8 cellular contexts compared by ENCODE assay signal in genomic region chr6:44255848-44256247, GRCh38. TPM values are rescaled to one million over a fixed set of nuclear protein-coding genes. Genes with fewer than 3 reads are reported as not detected.
DNase-seq lines count a peak whose midpoint lies in the region; ATAC-seq, FAIRE-seq and TF ChIP-seq lines count a peak whose summit lies in the region.

No MANE protein-coding gene starts in this region.

- peak overlapping the region; percentile 50 for H3K27ac Mint-ChIP-seq in mesothelial cell of epicardium

- no peaks in the 10 kb centered on the region for H3K27me3 ChIP-seq in K562 (ENCODE audit: control insufficient read depth in 2 of 2, insufficient read depth in 2 of 2, low read length in 2 of 2)

- TF ChIP-seq EP300 in K562 (IDR thresholded peaks at IDR 0.05; ENCODE audit: low read length), result no peak

- no peak for TF ChIP-seq RAD21 in K562 (CRISPR knock-in tag; conservative IDR thresholded peaks at IDR 0.05 in 1 of 2, IDR thresholded peaks at IDR 0.05 in 1 of 2)

- peak overlapping the region; percentile 85 to 93 for H3K9ac ChIP-seq in K562 (ENCODE audit: insufficient read depth in 1 of 2, low read depth in 2 of 2, low read length in 2 of 2)

- H4K20me1 ChIP-seq in K562 (replicated peaks; ENCODE audit: control insufficient read depth, insufficient read depth, low read length), result peaks cover 54% of the 10 kb centered on the region

- H3K9me3 ChIP-seq in K562 (replicated peaks; ENCODE audit: control insufficient read depth, insufficient read depth, low read depth, low read length), result no peaks in the 10 kb centered on the region

- H3K79me2 ChIP-seq in K562 (ENCODE audit: control insufficient read depth, insufficient read depth, low read length), result peaks cover 39% of the 10 kb centered on the region

- ATAC-seq in K562, result peak; percentile 1; the same call in 1 of the 3 replicates

- TF ChIP-seq CTCF in AG10803 (conservative IDR thresholded peaks at IDR 0.05; ENCODE audit: low read length), result no peak
- TF ChIP-seq CTCF in K562 (IDR thresholded peaks at IDR 0.05 in 2 of 3, conservative IDR thresholded peaks at IDR 0.05 in 1 of 3; ENCODE audit: insufficient read depth in 2 of 3, low read depth in 1 of 3, low read length in 3 of 3), result no peak
- no peak for TF ChIP-seq CTCF in mesothelial cell of epicardium (IDR thresholded peaks at IDR 0.05; ENCODE audit: unreplicated experiment)
- TF ChIP-seq CTCF in lower leg skin (IDR thresholded peaks at IDR 0.05), result no peak

- H3K27me3 Mint-ChIP-seq in mesothelial cell of epicardium (ENCODE audit: low read depth), result no peaks in the 10 kb centered on the region

- CTCF ChIA-PET in K562 (lab: Yijun Ruan, JAX; ENCODE audit: low intra/inter-chr PET ratio), result no interaction called here

- H3K4me1 ChIP-seq in K562 (replicated peaks in 1 of 2; ENCODE audit: control insufficient read depth in 2 of 2, insufficient read depth in 2 of 2, low read length in 2 of 2), result peaks cover 35 to 41% of the 10 kb centered on the region in 2 experiments; a peak in 4 of 5 replicates

- H3K36me3 ChIP-seq in K562 (ENCODE audit: control insufficient read depth, insufficient read depth, low read length), result peaks cover 79% of the 10 kb centered on the region

- H2AFZ ChIP-seq in K562 (ENCODE audit: low read depth, low read length), result no peak overlapping the region

- no TSS peak for BruUV-seq in K562 (replicated peaks; lab: Mats Ljungman, UMichigan)

- peaks cover 21% of the 10 kb centered on the region for H3K4me1 Mint-ChIP-seq in mesothelial cell of epicardium

- FAIRE-seq in K562 (lab: Jason Lieb, UNC) (no peak), RCC 7860 (lab: Jason Lieb, UNC) (no peak)

- H3K36me3 Mint-ChIP-seq in mesothelial cell of epicardium, result peaks cover 33% of the 10 kb centered on the region

- no peaks in the 10 kb centered on the region for H3K9me3 Mint-ChIP-seq in mesothelial cell of epicardium

- DNase-seq in AG10803 (ENCODE audit: low read depth) (no peak), KBM-7 (peak; percentile 39), K562 (ENCODE audit: extremely low read depth in 1 of 4, low spot score in 3 of 4) (peak in 2 of 4 experiments; percentile 50 to 57), mesothelial cell of epicardium (ENCODE audit: low spot score in 2 of 2, unreplicated experiment in 2 of 2) (no peak), lower leg skin (ENCODE audit: low spot score in 2 of 2) (no peak), pons (ENCODE audit: low spot score) (no peak), NCI-H2227 treated with DMSO at 0.1 percent for 48 hours (lab: John Stamatoyannopoulos, UW) (no peak), RCC 7860 (ENCODE audit: low spot score) (no peak)

- intact Hi-C loops in K562 (cut with micrococcal nuclease), result no loop called here
- intact Hi-C loops in lower leg skin (cut with DNase I; ENCODE audit: low total_unique reads), result loop anchor here (5.0 kb wide), 1 partner anchor 84 kb away; no protein-coding TSS in a partner anchor

- TF ChIP-seq POLR2A in K562 (conservative IDR thresholded peaks at IDR 0.05), result no peak
- no peak for TF ChIP-seq POLR2A in lower leg skin (IDR thresholded peaks at IDR 0.05)

- peak overlapping the region; percentile 89 for H3K4me2 ChIP-seq in K562 (ENCODE audit: insufficient read depth, low read length)

- H3K4me3 ChIP-seq in AG10803 (ENCODE audit: low read length), result peak overlapping the region; percentile 87
- peak overlapping the region; percentile 81 for H3K4me3 ChIP-seq in K562
- H3K4me3 ChIP-seq in lower leg skin (ENCODE audit: low read depth, poor library complexity, severe bottlenecking), result no peak overlapping the region

- H3K27ac ChIP-seq in K562 (ENCODE audit: extremely low read depth, low read depth, low read length), result peak overlapping the region; percentile 93

- H3K4me3 Mint-ChIP-seq in mesothelial cell of epicardium, result peak overlapping the region; percentile 75

- POLR2A ChIA-PET in K562 (lab: Yijun Ruan, JAX), result interaction anchor here (0.6 to 3.2 kb wide), 19 partner anchors 10 to 735 kb away, joined by 3 to 144 read pairs (median 4); partner anchors contain the start of gene HSP90AB1

- peaks cover 19% of the 10 kb centered on the region for H3K9me1 ChIP-seq in K562 (ENCODE audit: control insufficient read depth, insufficient read depth, low read length)

- WGBS in K562 (ENCODE audit: insufficient coverage, low coverage, missing lambda C conversion rate), result 19% methylated on average over 2 of the region's 2 CpGs
- WGBS in lower leg skin, 2 donors, result 34 to 35% methylated on average over 2 of the region's 2 CpGs

- in situ Hi-C loops in KBM-7 (cut with MboI; ENCODE audit: low pct_unique_long_range_greater_than_20kb, low sequenced_read_pairs), result no loop called here
- in situ Hi-C loops in K562 (cut with MboI), result no loop called here

RNA-seq across cellular contexts. Expression of gene SLC35B2, which starts 1.5 kb away (rescaled TPM):
- 26.7 and 95.0 TPM in 2 replicates for total RNA-seq in K562 (2011; cell fraction: chromatin; rRNA removed; ENCODE audit: low replicate concordance)
- 138 and 143 TPM in 2 replicates for total RNA-seq in K562 (2011; cell fraction: nucleolus; rRNA removed)
- total RNA-seq in K562 (2011; cell fraction: nucleoplasm; rRNA removed), result 89.1 and 89.6 TPM in 2 replicates
- total RNA-seq in K562 (2014; rRNA removed) (43.6 and 59.3 TPM in 2 replicates), K562 (2014; rRNA removed; fragmentation: Illumina TruSeq; extraction: Trizol) (31.1 and 38.8 TPM in 2 replicates), K562 (2015; rRNA removed; fragmentation: Illumina TruSeq; extraction: Trizol) (46.0 and 47.1 TPM in 2 replicates), K562 (2021) (53.1 and 54.3 TPM in 2 replicates), mesothelial cell of epicardium (33.4 to 38.2 TPM (median 37.1 TPM) in 3 replicates), lower leg skin (10 to 100 TPM; 18.0 to 40.6 (median 32.6) TPM)
- polyA plus RNA-seq in K562 (2011; rRNA removed) (50.8 and 53.9 TPM in 2 replicates), K562 (2014; fragmentation: Illumina TruSeq; extraction: Trizol) (57.6 and 58.9 TPM in 2 replicates), K562 (2014; fragmentation: Nextera tagmentation; extraction: Ambion mirVana) (10 to 100 TPM; 14.5 to 19.2 TPM), K562 (2014; rRNA removed) (59.1 and 61.8 TPM in 2 replicates)
- polyA plus RNA-seq in K562 (2011; cell fraction: cytosol; rRNA removed), result 78.9 and 125 TPM in 2 replicates
- polyA plus RNA-seq in K562 (2011; cell fraction: nucleus; rRNA removed), result 67.9 and 76.7 TPM in 2 replicates
- polyA plus RNA-seq in K562 (2012), result 57.9 and 70.2 TPM in 2 replicates
- polyA minus RNA-seq in K562 (2011; rRNA and poly(A)+ RNA removed), result 23.7 and 34.2 TPM in 2 replicates
- polyA minus RNA-seq in K562 (2011; cell fraction: cytosol; rRNA and poly(A)+ RNA removed), result 21.6 and 21.9 TPM in 2 replicates
- polyA minus RNA-seq in K562 (2011; cell fraction: nucleus; rRNA and poly(A)+ RNA removed), result 19.0 and 20.8 TPM in 2 replicates

RNA-seq across cellular contexts. Expression of gene HSP90AB1, which starts 8.9 kb away (rescaled TPM):
- total RNA-seq in K562 (2011; cell fraction: chromatin; rRNA removed; ENCODE audit: low replicate concordance), result 266 and 322 TPM in 2 replicates
- total RNA-seq in K562 (2011; cell fraction: nucleolus; rRNA removed), result 268 and 275 TPM in 2 replicates
- total RNA-seq in K562 (2011; cell fraction: nucleoplasm; rRNA removed), result 328 and 337 TPM in 2 replicates
- total RNA-seq in K562 (2014; rRNA removed) (2,052 and 2,390 TPM in 2 replicates), K562 (2014; rRNA removed; fragmentation: Illumina TruSeq; extraction: Trizol) (2,633 and 2,824 TPM in 2 replicates), K562 (2015; rRNA removed; fragmentation: Illumina TruSeq; extraction: Trizol) (2,220 and 2,262 TPM in 2 replicates), K562 (2021) (2,162 and 2,174 TPM in 2 replicates), mesothelial cell of epicardium (992 to 1,038 TPM (median 1,015 TPM) in 3 replicates), lower leg skin (100 to 1,000 TPM; 505 to 604 (median 551) TPM)
- polyA plus RNA-seq in K562 (2011; rRNA removed) (2,356 and 2,496 TPM in 2 replicates), K562 (2014; fragmentation: Illumina TruSeq; extraction: Trizol) (3,149 and 3,358 TPM in 2 replicates), K562 (2014; fragmentation: Nextera tagmentation; extraction: Ambion mirVana) (1,000 to 10,000 TPM; 1,975 to 2,865 TPM), K562 (2014; rRNA removed) (1,691 and 1,780 TPM in 2 replicates)
- 1,126 and 1,804 TPM in 2 replicates for polyA plus RNA-seq in K562 (2011; cell fraction: cytosol; rRNA removed)
- polyA plus RNA-seq in K562 (2011; cell fraction: nucleus; rRNA removed), result 568 and 703 TPM in 2 replicates
- 1,146 and 2,065 TPM in 2 replicates for polyA plus RNA-seq in K562 (2012)
- 2,497 and 2,549 TPM in 2 replicates for polyA minus RNA-seq in K562 (2011; rRNA and poly(A)+ RNA removed)
- polyA minus RNA-seq in K562 (2011; cell fraction: cytosol; rRNA and poly(A)+ RNA removed), result 1,081 and 1,374 TPM in 2 replicates
- polyA minus RNA-seq in K562 (2011; cell fraction: nucleus; rRNA and poly(A)+ RNA removed), result 111 and 287 TPM in 2 replicates

RNA-seq across cellular contexts. Expression of gene NFKBIE, which starts 9.5 kb away (rescaled TPM):
- 10.6 and 17.8 TPM in 2 replicates for total RNA-seq in K562 (2011; cell fraction: chromatin; rRNA removed; ENCODE audit: low replicate concordance)
- total RNA-seq in K562 (2011; cell fraction: nucleolus; rRNA removed), result 11.2 and 14.0 TPM in 2 replicates
- total RNA-seq in K562 (2011; cell fraction: nucleoplasm; rRNA removed), result 7.4 and 8.2 TPM in 2 replicates
- total RNA-seq in K562 (2014; rRNA removed), result 15.7 TPM in 2 replicates
- total RNA-seq in K562 (2014; rRNA removed; fragmentation: Illumina TruSeq; extraction: Trizol), result 11.6 and 11.7 TPM in 2 replicates
- total RNA-seq in K562 (2015; rRNA removed; fragmentation: Illumina TruSeq; extraction: Trizol), result 14.2 and 14.6 TPM in 2 replicates
- total RNA-seq in K562 (2021), result 14.0 and 16.4 TPM in 2 replicates
- polyA plus RNA-seq in K562 (2011; rRNA removed), result 11.9 and 12.3 TPM in 2 replicates
- 10.4 and 28.2 TPM in 2 replicates for polyA plus RNA-seq in K562 (2011; cell fraction: cytosol; rRNA removed)
- polyA plus RNA-seq in K562 (2011; cell fraction: nucleus; rRNA removed), result 9.7 and 14.7 TPM in 2 replicates
- polyA plus RNA-seq in K562 (2012), result 11.2 and 13.6 TPM in 2 replicates
- polyA plus RNA-seq in K562 (2014; fragmentation: Illumina TruSeq; extraction: Trizol), result 10.0 and 12.3 TPM in 2 replicates
- polyA plus RNA-seq in K562 (2014; fragmentation: Nextera tagmentation; extraction: Ambion mirVana), result 1 to 10 TPM; 2.1 to 2.9 TPM
- polyA plus RNA-seq in K562 (2014; rRNA removed), result 10.2 and 11.6 TPM in 2 replicates
- 8.3 and 9.5 TPM in 2 replicates for polyA minus RNA-seq in K562 (2011; rRNA and poly(A)+ RNA removed)
- 9.4 and 10.1 TPM in 2 replicates for polyA minus RNA-seq in K562 (2011; cell fraction: cytosol; rRNA and poly(A)+ RNA removed)
- 12.0 and 12.9 TPM in 2 replicates for polyA minus RNA-seq in K562 (2011; cell fraction: nucleus; rRNA and poly(A)+ RNA removed)
- 8.9 to 9.7 TPM (median 9.2 TPM) in 3 replicates for total RNA-seq in mesothelial cell of epicardium
- total RNA-seq in lower leg skin, result 10 to 100 TPM; 10.8 to 21.1 (median 17.3) TPM

RNA-seq across cellular contexts. Expression of gene TMEM151B, which starts 14.4 kb away (rescaled TPM):
- total RNA-seq in K562 (2011; cell fraction: chromatin; rRNA removed; ENCODE audit: low replicate concordance), result 0.30 TPM in 1 of 2 replicates, not detected in the other
- under 0.01 and 0.26 TPM in 2 replicates for total RNA-seq in K562 (2011; cell fraction: nucleolus; rRNA removed)
- total RNA-seq in K562 (2011; cell fraction: nucleoplasm; rRNA removed), result not detected in 2 replicates
- not detected in 2 replicates for total RNA-seq in K562 (2014; rRNA removed)
- not detected in 2 replicates for total RNA-seq in K562 (2014; rRNA removed; fragmentation: Illumina TruSeq; extraction: Trizol)
- total RNA-seq in K562 (2015; rRNA removed; fragmentation: Illumina TruSeq; extraction: Trizol), result not detected in 2 replicates
- total RNA-seq in K562 (2021), result not detected in 2 replicates
- not detected in 2 replicates for polyA plus RNA-seq in K562 (2011; rRNA removed)
- 0.01 TPM in 1 of 2 replicates, not detected in the other for polyA plus RNA-seq in K562 (2011; cell fraction: cytosol; rRNA removed)
- 0.04 TPM in 1 of 2 replicates, not detected in the other for polyA plus RNA-seq in K562 (2011; cell fraction: nucleus; rRNA removed)
- 0.34 and 0.36 TPM in 2 replicates for polyA plus RNA-seq in K562 (2012)
- polyA plus RNA-seq in K562 (2014; fragmentation: Illumina TruSeq; extraction: Trizol), result not detected in 2 replicates
- polyA plus RNA-seq in K562 (2014; fragmentation: Nextera tagmentation; extraction: Ambion mirVana), result not detected
- polyA plus RNA-seq in K562 (2014; rRNA removed), result not detected in 2 replicates
- 0.09 TPM in 1 of 2 replicates, not detected in the other for polyA minus RNA-seq in K562 (2011; rRNA and poly(A)+ RNA removed)
- not detected in 2 replicates for polyA minus RNA-seq in K562 (2011; cell fraction: cytosol; rRNA and poly(A)+ RNA removed)
- not detected in 2 replicates for polyA minus RNA-seq in K562 (2011; cell fraction: nucleus; rRNA and poly(A)+ RNA removed)
- 0.45 to 0.80 TPM (median 0.56 TPM) in 3 replicates for total RNA-seq in mesothelial cell of epicardium
- under 1 TPM in 2 of 4 donors, not detected in 2; 0.10 to 0.42 TPM for total RNA-seq in lower leg skin

RNA-seq across cellular contexts. Expression of gene SLC29A1, which starts 32.5 kb away (rescaled TPM):
- total RNA-seq in K562 (2011; cell fraction: chromatin; rRNA removed; ENCODE audit: low replicate concordance), result 171 and 379 TPM in 2 replicates
- total RNA-seq in K562 (2011; cell fraction: nucleolus; rRNA removed), result 331 and 348 TPM in 2 replicates
- total RNA-seq in K562 (2011; cell fraction: nucleoplasm; rRNA removed), result 305 and 360 TPM in 2 replicates
- total RNA-seq in K562 (2014; rRNA removed), result 57.7 and 89.5 TPM in 2 replicates
- 32.8 and 35.3 TPM in 2 replicates for total RNA-seq in K562 (2014; rRNA removed; fragmentation: Illumina TruSeq; extraction: Trizol)
- total RNA-seq in K562 (2015; rRNA removed; fragmentation: Illumina TruSeq; extraction: Trizol), result 43.2 and 44.3 TPM in 2 replicates
- 103 and 107 TPM in 2 replicates for total RNA-seq in K562 (2021)
- polyA plus RNA-seq in K562 (2011; rRNA removed), result 148 and 204 TPM in 2 replicates
- 291 and 372 TPM in 2 replicates for polyA plus RNA-seq in K562 (2011; cell fraction: cytosol; rRNA removed)
- 496 and 544 TPM in 2 replicates for polyA plus RNA-seq in K562 (2011; cell fraction: nucleus; rRNA removed)
- polyA plus RNA-seq in K562 (2012), result 90.3 and 112 TPM in 2 replicates
- 136 and 170 TPM in 2 replicates for polyA plus RNA-seq in K562 (2014; fragmentation: Illumina TruSeq; extraction: Trizol)
- polyA plus RNA-seq in K562 (2014; fragmentation: Nextera tagmentation; extraction: Ambion mirVana), result 10 to 100 TPM; 18.9 to 42.0 TPM
- 140 and 147 TPM in 2 replicates for polyA plus RNA-seq in K562 (2014; rRNA removed)
- polyA minus RNA-seq in K562 (2011; rRNA and poly(A)+ RNA removed), result 119 and 153 TPM in 2 replicates
- polyA minus RNA-seq in K562 (2011; cell fraction: cytosol; rRNA and poly(A)+ RNA removed), result 67.5 and 84.3 TPM in 2 replicates
- polyA minus RNA-seq in K562 (2011; cell fraction: nucleus; rRNA and poly(A)+ RNA removed), result 71.0 and 95.0 TPM in 2 replicates
- total RNA-seq in mesothelial cell of epicardium, result 13.2 to 13.9 TPM (median 13.9 TPM) in 3 replicates
- total RNA-seq in lower leg skin, result 10 to 100 TPM; 54.6 to 86.4 (median 82.5) TPM
